ENCODE assay signal across 8 cellular contexts in genomic region chr17:43170766-43171681, GRCh38.
DNase-seq lines count a peak whose midpoint lies in the region; ATAC-seq and TF ChIP-seq lines count a peak whose summit lies in the region.

Gene NBR1 (plus strand): TSS chr17:43171214. CDS start chr17:43175800, 4,586 bp downstream.

- peak; percentile 77 for ATAC-seq in GM18517 (IDR thresholded peaks at IDR 0.05; ENCODE audit: unreplicated experiment)
- ATAC-seq in HG03039 (IDR thresholded peaks at IDR 0.05; ENCODE audit: unreplicated experiment) = peak; percentile 77

- DNase-seq in 8988T (peak; percentile 45), NCI-H2081 (lab: John Stamatoyannopoulos, UW) (peak; percentile 97 to 99), T1000 (lab: John Stamatoyannopoulos, UW) (peak; percentile 95), astrocyte of the spinal cord (ENCODE audit: low read depth, low spot score) (peak; percentile 98), hypothalamus (lab: John Stamatoyannopoulos, UW) (peak; percentile 68 to 99 (median 92)), retinal pigment epithelial cell (ENCODE audit: low read depth) (peak; percentile 95)

- in situ Hi-C loops in astrocyte of the spinal cord (cut with HindIII; ENCODE audit: low sequenced_read_pairs) = no loop called here

- peak within 1 kb of the TSS; percentile 73 for H3K4me3 ChIP-seq in astrocyte of the spinal cord (ENCODE audit: low read depth, low read length)
- peak within 1 kb of the TSS; percentile 94 for H3K4me3 ChIP-seq in retinal pigment epithelial cell (ENCODE audit: low read length)

- peak; percentile 5 for TF ChIP-seq CTCF in astrocyte of the spinal cord (IDR thresholded peaks at IDR 0.05; ENCODE audit: low read depth, low read length)
- peak; percentile 25 for TF ChIP-seq CTCF in retinal pigment epithelial cell (conservative IDR thresholded peaks at IDR 0.05; ENCODE audit: low read depth, low read length)

Comparison
In these comparisons a context has a peak if more than half of its experiments do, and no peak if none do; other contexts are left out.
1. Peak in every context shown above with its lines: DNase-seq, ATAC-seq and H3K4me3 ChIP-seq.
2. DNase-seq: peak in every context shown above with its lines; median percentile 98 in NCI-H2081; 98 in astrocyte of the spinal cord; 95 in T1000; 95 in retinal pigment epithelial cell; 92 in hypothalamus; 45 in 8988T.